ENCODE assay signal across 16 cellular contexts in genomic region chr1:180988221-180988826, GRCh38. TPM values are rescaled to one million over a fixed set of nuclear protein-coding genes. Genes with fewer than 3 reads are reported as not detected.
DNase-seq lines count a peak whose midpoint lies in the region; ATAC-seq, FAIRE-seq and TF ChIP-seq lines count a peak whose summit lies in the region.
"Had no signal": no experiment of that assay in that cellular context is flagged by ENCODE, and none has a peak within 500 bp of the region (broad histone marks: within the 10 kb centered on the region; RNA-seq: fewer than 3 reads in every experiment).

No MANE protein-coding gene starts in this region.

- ATAC-seq in activated T-cell treated with anti-CD3 and anti-CD28 coated beads, Interleukin-2, amount 50 U/mL, for 72 hours (replicated peaks in 1 of 2) = no peak
- ATAC-seq: activated T-cell treated with anti-CD3 and anti-CD28 coated beads, Interleukin-2, amount 50 U/mL, for 4 hours; lower lobe of right lung had no signal

- no peaks in the 10 kb centered on the region for H3K27me3 Mint-ChIP-seq in CD14-positive monocyte (ENCODE audit: low read depth in 3 of 3)
- no peaks in the 10 kb centered on the region for H3K27me3 Mint-ChIP-seq in activated T-cell treated with anti-CD3 and anti-CD28 coated beads, Interleukin-2, amount 50 U/mL, for 72 hours (ENCODE audit: low read depth)

- H3K4me1 Mint-ChIP-seq in CD14-positive monocyte = no peaks in the 10 kb centered on the region
- peaks cover 2% of the 10 kb centered on the region for H3K4me1 Mint-ChIP-seq in activated T-cell treated with anti-CD3 and anti-CD28 coated beads, Interleukin-2, amount 50 U/mL, for 72 hours (ENCODE audit: low read depth)

- H3K36me3 Mint-ChIP-seq in CD14-positive monocyte = peaks cover 92 to 98% of the 10 kb centered on the region in 2 donors
- H3K36me3 Mint-ChIP-seq in activated T-cell treated with anti-CD3 and anti-CD28 coated beads, Interleukin-2, amount 50 U/mL, for 72 hours (ENCODE audit: insufficient read depth in 2 of 2) = peaks cover 17 to 31% of the 10 kb centered on the region in 2 donors

- no peaks in the 10 kb centered on the region for H4K20me1 ChIP-seq in endothelial cell of umbilical vein (replicated peaks; ENCODE audit: control insufficient read depth, extremely low read depth, insufficient read depth, low read length)

- no peak overlapping the region for H3K4me3 ChIP-seq in endothelial cell of umbilical vein (replicated peaks in 1 of 3; ENCODE audit: insufficient read depth in 1 of 3, low read depth in 1 of 3, low read length in 3 of 3)
- H3K4me3 ChIP-seq: lower lobe of right lung had no signal

- H3K4me1 ChIP-seq in endothelial cell of umbilical vein (ENCODE audit: control insufficient read depth, extremely low read depth, insufficient read depth, low read length) = no peaks in the 10 kb centered on the region
- H3K4me1 ChIP-seq: lower lobe of right lung had no signal

- H2AFZ ChIP-seq in endothelial cell of umbilical vein (ENCODE audit: low read depth, low read length) = no peak overlapping the region

- peak overlapping the region in 2 of 7 donors; percentile 42 to 81 for H3K27ac Mint-ChIP-seq in CD14-positive monocyte
- no peak overlapping the region for H3K27ac Mint-ChIP-seq in activated T-cell treated with anti-CD3 and anti-CD28 coated beads, Interleukin-2, amount 50 U/mL, for 72 hours
- H3K27ac Mint-ChIP-seq: endodermal cell, HFFc6 had no signal

- no peak overlapping the region for H3K9ac ChIP-seq in endothelial cell of umbilical vein (replicated peaks; ENCODE audit: extremely low read depth, insufficient read depth, low read length)

- no peak overlapping the region for H3K4me3 Mint-ChIP-seq in CD14-positive monocyte
- H3K4me3 Mint-ChIP-seq in activated T-cell treated with anti-CD3 and anti-CD28 coated beads, Interleukin-2, amount 50 U/mL, for 72 hours = no peak overlapping the region
- H3K4me3 Mint-ChIP-seq: activated T-cell treated with anti-CD3 and anti-CD28 coated beads, Interleukin-2, amount 50 U/mL, for 4 hours; endodermal cell; HFFc6 had no signal

- H3K27me3 ChIP-seq in endothelial cell of umbilical vein (ENCODE audit: control insufficient read depth in 2 of 2, insufficient read depth in 2 of 2, low read length in 2 of 2) = no peaks in the 10 kb centered on the region

- no TSS peak for BruUV-seq in endothelial cell of umbilical vein (replicated peaks; lab: Mats Ljungman, UMichigan)

- peaks cover 0 to 3% (median 0%) of the 10 kb centered on the region in 7 donors for H3K9me3 Mint-ChIP-seq in CD14-positive monocyte
- H3K9me3 Mint-ChIP-seq in activated T-cell treated with anti-CD3 and anti-CD28 coated beads, Interleukin-2, amount 50 U/mL, for 72 hours = no peaks in the 10 kb centered on the region
- H3K9me3 Mint-ChIP-seq: activated T-cell treated with anti-CD3 and anti-CD28 coated beads, Interleukin-2, amount 50 U/mL, for 4 hours; endodermal cell; HFFc6 had no signal

- no peak for TF ChIP-seq CTCF in endothelial cell of umbilical vein (IDR thresholded peaks at IDR 0.05; ENCODE audit: extremely low read depth in 1 of 2, insufficient read depth in 1 of 2, low read depth in 1 of 2, low read length in 2 of 2)
- no peak for TF ChIP-seq CTCF in CD14-positive monocyte (IDR thresholded peaks at IDR 0.05)

- no peak overlapping the region for H3K27ac ChIP-seq in endothelial cell of umbilical vein (ENCODE audit: insufficient read depth, low read depth, low read length)
- H3K27ac ChIP-seq: lower lobe of right lung had no signal

- peak; percentile 38 for FAIRE-seq in endothelial cell of umbilical vein (lab: Jason Lieb, UNC)

- no peaks in the 10 kb centered on the region for H3K9me1 ChIP-seq in endothelial cell of umbilical vein (replicated peaks; ENCODE audit: control insufficient read depth, extremely low read depth, insufficient read depth, low read length)

- no peaks in the 10 kb centered on the region for H3K79me2 ChIP-seq in endothelial cell of umbilical vein (ENCODE audit: control insufficient read depth, insufficient read depth, low read length)

- DNase-seq in NCI-H82 (lab: John Stamatoyannopoulos, UW) (peak; percentile 38), NCI-H82 treated with DMSO at 0.1 percent for 48 hours (lab: John Stamatoyannopoulos, UW; ENCODE audit: unreplicated experiment) (no peak), NCI-H446 treated with DMSO at 0.1 percent for 48 hours (lab: John Stamatoyannopoulos, UW) (peak; percentile 99), endothelial cell of umbilical vein (ENCODE audit: low read depth, low spot score) (peak; percentile 5), superior temporal gyrus (ENCODE audit: extremely low spot score) (peak; percentile 70), CD14-positive monocyte (ENCODE audit: low spot score) (no peak), posterior vena cava (ENCODE audit: low spot score) (no peak)
- DNase-seq in activated T-cell treated with anti-CD3 and anti-CD28 coated beads, Interleukin-2, amount 50 U/mL, for 72 hours = no peak
- DNase-seq: activated CD4-positive, CD25-positive, alpha-beta regulatory T cell; activated T-cell treated with anti-CD3 and anti-CD28 coated beads, Interleukin-2, amount 50 U/mL, for 4 hours; EL; endodermal cell; HFFc6; KG1; lower lobe of right lung; NCI-H526 had no signal

- H3K9me3 ChIP-seq in endothelial cell of umbilical vein (replicated peaks; ENCODE audit: control insufficient read depth, insufficient read depth, low read length) = no peaks in the 10 kb centered on the region
- H3K9me3 ChIP-seq: lower lobe of right lung had no signal

- no peak overlapping the region for H3K4me2 ChIP-seq in endothelial cell of umbilical vein (ENCODE audit: insufficient read depth, low read length)

- dilution Hi-C loops in endothelial cell of umbilical vein (cut with MboI; ENCODE audit: extremely low pct_ligation_motif_present, low sequenced_read_pairs) = no loop called here

- intact Hi-C loops in endothelial cell of umbilical vein (cut with micrococcal nuclease) (no loop called here), CD14-positive monocyte (cut with micrococcal nuclease) (no loop called here), posterior vena cava (cut with DNase I) (no loop called here)

- CTCF ChIA-PET in endothelial cell of umbilical vein (lab: Charles Lee) = interaction anchor here (1.5 kb wide), 1 partner anchor 107 kb away, joined by 5 read pairs; no protein-coding TSS in a partner anchor

- peaks cover 8 to 28% of the 10 kb centered on the region in 2 experiments for H3K36me3 ChIP-seq in endothelial cell of umbilical vein (ENCODE audit: control insufficient read depth in 2 of 2, extremely low read depth in 1 of 2, insufficient read depth in 2 of 2, low read length in 2 of 2)

- no peak for TF ChIP-seq POLR2A in endothelial cell of umbilical vein (IDR thresholded peaks at IDR 0.05; ENCODE audit: low read depth, low read length)

- POLR2A ChIA-PET in endothelial cell of umbilical vein (lab: Charles Lee) = no interaction called here

TF ChIP-seq in endothelial cell of umbilical vein, 7 proteins besides CTCF, POLR2A, EP300 and RAD21:
- TF ChIP-seq MAX (IDR thresholded peaks at IDR 0.05; ENCODE audit: insufficient read depth, insufficient read length) (no peak), GATA2 (IDR thresholded peaks at IDR 0.05; ENCODE audit: insufficient read depth, insufficient read length, low read depth, low read length) (no peak), JUN (IDR thresholded peaks at IDR 0.05; ENCODE audit: borderline replicate concordance, insufficient read depth, insufficient read length, low read depth) (no peak), POLR2AphosphoS5 (IDR thresholded peaks at IDR 0.05; ENCODE audit: insufficient read depth, low read depth, low read length) (no peak)

RNA-seq across cellular contexts. Expression of gene STX6, which starts 34.3 kb away (rescaled TPM):
- total RNA-seq in endothelial cell of umbilical vein = 31.4 and 32.4 TPM in 2 replicates
- polyA plus RNA-seq in endothelial cell of umbilical vein = 14.8 and 17.2 TPM in 2 replicates
- polyA plus RNA-seq in endothelial cell of umbilical vein (2011; cell fraction: cytosol; rRNA removed) = 17.5 and 17.8 TPM in 2 replicates
- 21.2 and 23.4 TPM in 2 replicates for polyA plus RNA-seq in endothelial cell of umbilical vein (2011; cell fraction: nucleus; rRNA removed)
- polyA plus RNA-seq in endothelial cell of umbilical vein (2012) = 19.7 and 24.2 TPM in 2 replicates
- polyA minus RNA-seq in endothelial cell of umbilical vein = 45.0 and 48.5 TPM in 2 replicates
- polyA minus RNA-seq in endothelial cell of umbilical vein (2011; cell fraction: cytosol; rRNA and poly(A)+ RNA removed) = 10.7 TPM
- polyA minus RNA-seq in endothelial cell of umbilical vein (2011; cell fraction: nucleus; rRNA and poly(A)+ RNA removed) = 31.4 and 37.6 TPM in 2 replicates
- polyA plus RNA-seq in CD14-positive monocyte = 10 to 100 TPM; 10.5 to 14.4 TPM
- total RNA-seq in activated T-cell treated with anti-CD3 and anti-CD28 coated beads, Interleukin-2, amount 50 U/mL, for 72 hours = 10 to 100 TPM; 20.9 to 21.5 TPM
- total RNA-seq in posterior vena cava = 10 to 100 TPM; 12.8 to 15.9 TPM

RNA-seq across cellular contexts. Expression of gene MR1, which starts 45.5 kb away (rescaled TPM):
- 1.1 and 1.3 TPM in 2 replicates for total RNA-seq in endothelial cell of umbilical vein
- 1.5 and 2.5 TPM in 2 replicates for polyA plus RNA-seq in endothelial cell of umbilical vein
- polyA plus RNA-seq in endothelial cell of umbilical vein (2011; cell fraction: cytosol; rRNA removed) = 1.3 and 1.9 TPM in 2 replicates
- 0.84 and 0.93 TPM in 2 replicates for polyA plus RNA-seq in endothelial cell of umbilical vein (2011; cell fraction: nucleus; rRNA removed)
- polyA plus RNA-seq in endothelial cell of umbilical vein (2012) = 0.67 and 0.83 TPM in 2 replicates
- polyA minus RNA-seq in endothelial cell of umbilical vein = 2.9 and 5.4 TPM in 2 replicates
- polyA minus RNA-seq in endothelial cell of umbilical vein (2011; cell fraction: cytosol; rRNA and poly(A)+ RNA removed) = 5.5 TPM
- polyA minus RNA-seq in endothelial cell of umbilical vein (2011; cell fraction: nucleus; rRNA and poly(A)+ RNA removed) = 1.3 and 1.9 TPM in 2 replicates
- polyA plus RNA-seq in CD14-positive monocyte = 10 to 100 TPM; 40.9 to 46.9 TPM
- 10 to 100 TPM; 48.9 to 49.9 TPM for total RNA-seq in activated T-cell treated with anti-CD3 and anti-CD28 coated beads, Interleukin-2, amount 50 U/mL, for 72 hours
- total RNA-seq in posterior vena cava = 10 to 100 TPM; 13.9 to 21.9 TPM

Comparison
In these comparisons a context has a peak if more than half of its experiments do, and no peak if none do; other contexts are left out.
1. DNase-seq: peak in NCI-H82 (single experiment), NCI-H446 treated with DMSO at 0.1 percent for 48 hours (single experiment), endothelial cell of umbilical vein (single experiment) and superior temporal gyrus (single experiment); none in NCI-H82 treated with DMSO at 0.1 percent for 48 hours (single experiment), CD14-positive monocyte (single experiment), activated T-cell treated with anti-CD3 and anti-CD28 coated beads, Interleukin-2, amount 50 U/mL, for 72 hours (0 of 2) and posterior vena cava (single experiment).